In the genomic region with DNA sequence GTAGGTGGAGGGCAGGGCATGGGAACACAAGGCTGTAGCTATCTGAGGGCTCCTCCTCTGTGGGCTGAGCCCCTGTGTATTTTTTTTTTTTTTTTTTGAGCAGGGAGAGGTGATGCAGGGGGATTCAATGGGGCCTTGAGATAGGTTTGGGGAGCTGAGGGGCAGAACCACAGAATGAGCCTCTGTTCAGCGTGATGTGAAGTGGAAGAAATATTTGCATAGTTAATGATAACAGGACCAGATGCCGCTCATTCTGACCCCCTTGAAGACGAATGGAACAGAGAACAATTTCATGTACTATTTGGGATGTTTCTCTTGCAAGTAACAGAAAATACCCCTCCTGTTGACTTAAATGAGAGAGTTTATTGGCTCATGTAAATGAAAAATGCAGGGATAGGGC, we compare ENCODE assay signal across 18 cellular contexts.
DNase-seq lines count a peak whose midpoint lies in the region; ATAC-seq and TF ChIP-seq lines count a peak whose summit lies in the region.
"Had no signal": no experiment of that assay in that cellular context is flagged by ENCODE, and none has a peak within 500 bp of the region (broad histone marks: within the 10 kb centered on the region; RNA-seq: fewer than 3 reads in every experiment).

No MANE protein-coding gene starts in this region.

- H3K9me3 ChIP-seq in Peyer's patch: no peaks in the 10 kb centered on the region
- H3K9me3 ChIP-seq: colonic mucosa, prostate gland had no signal

- no peak for TF ChIP-seq CTCF in Peyer's patch (IDR thresholded peaks at IDR 0.05)

- H3K36me3 Mint-ChIP-seq in activated T-helper 17 cell treated with anti-CD3 and anti-CD28 coated beads, Interleukin-2, amount 50 U/mL, for 72 hours (ENCODE audit: low read depth): no peaks in the 10 kb centered on the region
- H3K36me3 Mint-ChIP-seq: activated CD4-positive, alpha-beta memory T cell treated with anti-CD3 and anti-CD28 coated beads for 36 hours; activated naive CD4-positive, alpha-beta T cell treated with anti-CD3 and anti-CD28 coated beads, Interleukin-2, amount 50 U/mL, for 72 hours had no signal

- H3K9me3 Mint-ChIP-seq in activated T-helper 17 cell treated with anti-CD3 and anti-CD28 coated beads, Interleukin-2, amount 50 U/mL, for 72 hours: no peaks in the 10 kb centered on the region
- H3K9me3 Mint-ChIP-seq: activated CD4-positive, alpha-beta memory T cell treated with anti-CD3 and anti-CD28 coated beads for 36 hours; activated naive CD4-positive, alpha-beta T cell treated with anti-CD3 and anti-CD28 coated beads, Interleukin-2, amount 50 U/mL, for 72 hours; activated T-cell treated with anti-CD3 and anti-CD28 coated beads, Interleukin-2, amount 50 U/mL, for 4 hours had no signal

- no peaks in the 10 kb centered on the region for H3K27me3 ChIP-seq in Peyer's patch
- H3K27me3 ChIP-seq: colonic mucosa had no signal

- no peak overlapping the region for H3K4me3 Mint-ChIP-seq in activated T-helper 17 cell treated with anti-CD3 and anti-CD28 coated beads, Interleukin-2, amount 50 U/mL, for 72 hours
- H3K4me3 Mint-ChIP-seq: activated CD4-positive, alpha-beta memory T cell treated with anti-CD3 and anti-CD28 coated beads for 36 hours; activated T-cell treated with anti-CD3 and anti-CD28 coated beads, Interleukin-2, amount 50 U/mL, for 4 hours had no signal

- no peak for DNase-seq in Peyer's patch
- no peak for DNase-seq in cerebellar cortex (ENCODE audit: low spot score)
- DNase-seq: activated CD4-positive, alpha-beta memory T cell treated with anti-CD3 and anti-CD28 coated beads for 36 hours; activated T-cell treated with anti-CD3 and anti-CD28 coated beads, Interleukin-2, amount 50 U/mL, for 4 hours; colonic mucosa; foreskin keratinocyte; H7; hypothalamus; NCI-H1417; NK-92 treated with Interleukin-12 subunit alpha and Interleukin-12 subunit beta, amount 100 ng/mL, for 24 hours had no signal

- H3K27ac Mint-ChIP-seq in activated T-helper 17 cell treated with anti-CD3 and anti-CD28 coated beads, Interleukin-2, amount 50 U/mL, for 72 hours: no peak overlapping the region
- H3K27ac Mint-ChIP-seq: activated CD4-positive, alpha-beta memory T cell treated with anti-CD3 and anti-CD28 coated beads for 36 hours; activated naive CD4-positive, alpha-beta T cell treated with anti-CD3 and anti-CD28 coated beads, Interleukin-2, amount 50 U/mL, for 72 hours had no signal

- no peaks in the 10 kb centered on the region for H3K4me1 ChIP-seq in Peyer's patch
- H3K4me1 ChIP-seq: colonic mucosa, prostate gland had no signal

- H3K36me3 ChIP-seq in Peyer's patch: no peaks in the 10 kb centered on the region
- H3K36me3 ChIP-seq: colonic mucosa, prostate gland had no signal

- peak; percentile 85 for ATAC-seq in GM19395 (IDR thresholded peaks at IDR 0.05; ENCODE audit: unreplicated experiment)
- ATAC-seq in HG02678 (IDR thresholded peaks at IDR 0.05; ENCODE audit: unreplicated experiment): peak; percentile 79
- ATAC-seq in HG03354 (IDR thresholded peaks at IDR 0.05; ENCODE audit: poor library complexity, severe bottlenecking, unreplicated experiment): peak; percentile 96
- ATAC-seq in GM18858 (IDR thresholded peaks at IDR 0.05; ENCODE audit: unreplicated experiment): no peak
- ATAC-seq in activated T-helper 17 cell treated with anti-CD3 and anti-CD28 coated beads, Interleukin-2, amount 50 U/mL, for 72 hours (replicated peaks): no peak
- ATAC-seq: activated naive CD4-positive, alpha-beta T cell treated with anti-CD3 and anti-CD28 coated beads, Interleukin-2, amount 50 U/mL, for 72 hours; activated T-cell treated with anti-CD3 and anti-CD28 coated beads, Interleukin-2, amount 50 U/mL, for 4 hours; foreskin keratinocyte had no signal

- H3K27me3 Mint-ChIP-seq in activated T-helper 17 cell treated with anti-CD3 and anti-CD28 coated beads, Interleukin-2, amount 50 U/mL, for 72 hours: peaks cover 18% of the 10 kb centered on the region

- no peak overlapping the region for H3K27ac ChIP-seq in Peyer's patch
- H3K27ac ChIP-seq: colonic mucosa, foreskin keratinocyte, prostate gland, RWPE1 had no signal

- no peaks in the 10 kb centered on the region for H3K4me1 Mint-ChIP-seq in activated T-helper 17 cell treated with anti-CD3 and anti-CD28 coated beads, Interleukin-2, amount 50 U/mL, for 72 hours

- no peak for TF ChIP-seq POLR2A in Peyer's patch (IDR thresholded peaks at IDR 0.05)

- H3K4me3 ChIP-seq in Peyer's patch: no peak overlapping the region
- H3K4me3 ChIP-seq: colonic mucosa, prostate gland had no signal

Comparison
In these comparisons a context has a peak if more than half of its experiments do, and no peak if none do; other contexts are left out.
1. ATAC-seq: peak in GM19395 (single experiment), HG02678 (single experiment) and HG03354 (single experiment); none in GM18858 (single experiment) and activated T-helper 17 cell treated with anti-CD3 and anti-CD28 coated beads, Interleukin-2, amount 50 U/mL, for 72 hours (single experiment).